14 cellular contexts compared by ENCODE assay signal in genomic region chr17:40958086-40958953, GRCh38. TPM values are rescaled to one million over a fixed set of nuclear protein-coding genes. Genes with fewer than 3 reads are reported as not detected.
DNase-seq lines count a peak whose midpoint lies in the region; ATAC-seq and TF ChIP-seq lines count a peak whose summit lies in the region.
"Had no signal": no experiment of that assay in that cellular context is flagged by ENCODE, and none has a peak within 500 bp of the region (broad histone marks: within the 10 kb centered on the region; RNA-seq: fewer than 3 reads in every experiment).

No MANE protein-coding gene starts in this region.

- peak; percentile 31 for DNase-seq in DMS153 treated with DMSO at 0.1 percent for 48 hours (lab: John Stamatoyannopoulos, UW; ENCODE audit: unreplicated experiment)
- peak; percentile 72 for DNase-seq in NCI-H510A treated with DMSO at 0.1 percent for 48 hours (lab: John Stamatoyannopoulos, UW)
- DNase-seq in nephron progenitor cell: no peak
- DNase-seq in GM10248 (ENCODE audit: extremely low spot score): no peak
- no peak for DNase-seq in ovary
- DNase-seq in occipital lobe (lab: John Stamatoyannopoulos, UW): no peak
- DNase-seq: AML-193, DMS79, hippocampal formation had no signal

- no peak overlapping the region for H3K4me3 Mint-ChIP-seq in nephron progenitor cell
- H3K4me3 Mint-ChIP-seq: activated naive CD4-positive, alpha-beta T cell treated with anti-CD3 and anti-CD28 coated beads, Interleukin-2, amount 50 U/mL, for 24 hours; central memory CD8-positive, alpha-beta T cell had no signal

- CTCF ChIA-PET in GM10248 (lab: Yijun Ruan, JAX): no interaction called here

- WGBS in esophagus, 2 donors: 73 to 79% methylated on average over 12 of the region's 12 CpGs
- WGBS in ovary, 3 donors: 91 to 94% (median 91%) methylated on average over 12 of the region's 12 CpGs

- H3K27me3 ChIP-seq in esophagus (ENCODE audit: control insufficient read depth in 1 of 2, insufficient read depth in 2 of 2, low read length in 2 of 2) (no peaks in the 10 kb centered on the region), ovary (no peaks in the 10 kb centered on the region)

- H3K9me3 ChIP-seq in esophagus (ENCODE audit: control insufficient read depth in 2 of 2, insufficient read depth in 1 of 2, low read depth in 1 of 2, low read length in 1 of 2) (no peaks in the 10 kb centered on the region), ovary (no peaks in the 10 kb centered on the region)

- POLR2A ChIA-PET in GM10248 (lab: Yijun Ruan, JAX): no interaction called here

- peak overlapping the region; percentile 59 to 73 for H3K27ac ChIP-seq in esophagus (ENCODE audit: low read depth in 2 of 2, low read length in 1 of 2)
- H3K27ac ChIP-seq in ovary: no peak overlapping the region

- no peak for TF ChIP-seq EP300 in ovary (IDR thresholded peaks at IDR 0.05)

- H3K27ac Mint-ChIP-seq in nephron progenitor cell: peak overlapping the region; percentile 87
- H3K27ac Mint-ChIP-seq: activated naive CD4-positive, alpha-beta T cell treated with anti-CD3 and anti-CD28 coated beads, Interleukin-2, amount 50 U/mL, for 24 hours had no signal

- no peaks in the 10 kb centered on the region for H3K36me3 Mint-ChIP-seq in nephron progenitor cell (ENCODE audit: low read depth)
- H3K36me3 Mint-ChIP-seq: activated naive CD4-positive, alpha-beta T cell treated with anti-CD3 and anti-CD28 coated beads, Interleukin-2, amount 50 U/mL, for 24 hours had no signal

- TF ChIP-seq CTCF in nephron progenitor cell (IDR thresholded peaks at IDR 0.05) (no peak), GM10248 (IDR thresholded peaks at IDR 0.05; ENCODE audit: control extremely low read depth, extremely low read depth, low read depth, missing control alignments) (no peak), ovary (IDR thresholded peaks at IDR 0.05) (no peak)

- TF ChIP-seq POLR2A in ovary (IDR thresholded peaks at IDR 0.05): no peak

- no peaks in the 10 kb centered on the region for H3K9me3 Mint-ChIP-seq in nephron progenitor cell
- H3K9me3 Mint-ChIP-seq: activated naive CD4-positive, alpha-beta T cell treated with anti-CD3 and anti-CD28 coated beads, Interleukin-2, amount 50 U/mL, for 24 hours; central memory CD8-positive, alpha-beta T cell had no signal

- H3K4me1 ChIP-seq in esophagus (ENCODE audit: control insufficient read depth in 2 of 2, insufficient read depth in 2 of 2, low read length in 1 of 2) (peaks cover 2 to 6% of the 10 kb centered on the region in 2 donors), ovary (ENCODE audit: insufficient read depth) (no peaks in the 10 kb centered on the region)

- H3K36me3 ChIP-seq in esophagus (ENCODE audit: control insufficient read depth in 2 of 2, insufficient read depth in 2 of 2, low read length in 1 of 2): no peaks in the 10 kb centered on the region
- no peaks in the 10 kb centered on the region for H3K36me3 ChIP-seq in ovary

- H3K4me3 ChIP-seq in esophagus (ENCODE audit: low read depth in 1 of 2, low read length in 2 of 2) (no peak overlapping the region), ovary (no peak overlapping the region)

- ATAC-seq in GM18517 (IDR thresholded peaks at IDR 0.05; ENCODE audit: unreplicated experiment): no peak

- peaks cover 5% of the 10 kb centered on the region for H3K27me3 Mint-ChIP-seq in nephron progenitor cell (ENCODE audit: low read depth, poor library complexity)

- intact Hi-C loops in ovary (cut with DNase I): no loop called here

- H3K4me1 Mint-ChIP-seq in nephron progenitor cell: peaks cover 58% of the 10 kb centered on the region
- H3K4me1 Mint-ChIP-seq: activated naive CD4-positive, alpha-beta T cell treated with anti-CD3 and anti-CD28 coated beads, Interleukin-2, amount 50 U/mL, for 24 hours; central memory CD8-positive, alpha-beta T cell had no signal

RNA-seq across cellular contexts. Expression of gene KRT39, which starts 8.4 kb away (rescaled TPM):
- polyA plus RNA-seq in esophagus (not detected), ovary (not detected)
- total RNA-seq in ovary (under 1 TPM in 1 of 7 donors, not detected in 6; 0.69 TPM), occipital lobe (not detected)
- total RNA-seq: M059J had no signal

RNA-seq across cellular contexts. Expression of gene KRT23, which starts 20.9 kb away (rescaled TPM):
- polyA plus RNA-seq in esophagus (10 to 100 TPM in 1 of 2 donors, 1 to 10 TPM in 1; 5.1 to 23.6 TPM), ovary (under 1 TPM; 0.05 to 0.53 TPM)
- total RNA-seq in ovary (1 to 10 TPM in 3 of 7 donors, under 1 TPM in 2, not detected in 2; 0.22 to 5.0 (median 1.3) TPM), occipital lobe (0.16 TPM)
- total RNA-seq: M059J had no signal

RNA-seq across cellular contexts. Expression of gene KRT40, which starts 25.8 kb away (rescaled TPM):
- polyA plus RNA-seq in esophagus (under 1 TPM; 0.18 to 0.20 TPM), ovary (not detected)
- total RNA-seq in ovary (not detected), occipital lobe (not detected)
- total RNA-seq: M059J had no signal

RNA-seq across cellular contexts. Expression of gene KRTAP3-3, which starts 35.6 kb away (rescaled TPM):
- polyA plus RNA-seq in esophagus (not detected), ovary (not detected)
- total RNA-seq in ovary (not detected), occipital lobe (not detected)

RNA-seq across cellular contexts. Expression of gene KRTAP3-2, which starts 41.4 kb away (rescaled TPM):
- polyA plus RNA-seq in esophagus (10 to 100 TPM in 1 of 2 donors, 1 to 10 TPM in 1; 1.8 to 43.5 TPM), ovary (not detected)
- total RNA-seq in ovary (not detected), occipital lobe (not detected)
- total RNA-seq: M059J had no signal

Comparison
In these comparisons a context has a peak if more than half of its experiments do, and no peak if none do; other contexts are left out.
1. DNase-seq: peak in DMS153 treated with DMSO at 0.1 percent for 48 hours (single experiment) and NCI-H510A treated with DMSO at 0.1 percent for 48 hours (single experiment); none in nephron progenitor cell (single experiment), GM10248 (single experiment), ovary (0 of 5) and occipital lobe (single experiment).
2. H3K27ac ChIP-seq: peak in esophagus (2 of 2); none in ovary (0 of 2).